ENCODE assay signal across 21 cellular contexts in the genomic region with DNA sequence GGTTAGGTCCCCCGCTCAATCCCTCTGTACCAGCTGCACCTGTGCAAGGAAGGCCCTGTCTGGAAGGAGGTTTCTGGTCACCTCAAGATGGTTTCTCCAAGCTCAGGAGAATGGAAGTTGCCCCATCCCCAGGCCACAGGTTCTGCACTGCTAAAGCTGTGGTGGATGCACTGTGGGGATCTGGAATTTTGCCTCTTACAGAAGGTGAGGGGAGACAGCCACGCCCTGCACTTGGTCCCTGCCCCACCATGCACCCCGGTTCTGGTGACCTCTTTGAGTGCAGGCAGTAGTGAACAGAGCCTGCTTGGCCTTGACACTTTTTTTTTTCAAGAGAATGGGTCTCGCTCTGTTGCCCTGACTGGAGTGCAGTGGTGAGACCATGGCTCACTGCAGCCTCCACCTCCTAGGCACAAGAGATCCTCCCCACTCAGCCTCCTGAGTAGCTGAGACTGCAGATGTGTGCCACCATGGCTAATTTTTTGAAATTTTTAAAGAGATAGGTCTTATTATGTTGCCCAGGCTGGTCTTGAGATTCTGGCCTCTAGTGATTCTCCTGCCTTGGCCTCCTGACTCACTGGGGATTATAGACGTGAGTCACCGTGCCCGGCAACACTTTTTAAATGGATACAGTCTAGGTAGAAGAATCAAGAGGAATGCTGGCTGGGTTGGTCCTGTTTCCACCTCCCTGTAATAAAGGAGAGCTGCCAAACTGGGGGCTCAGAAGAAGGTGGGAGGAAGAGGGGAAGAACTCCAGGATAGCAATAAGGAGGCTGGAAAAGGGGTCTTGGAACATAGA. TPM values are rescaled to one million over a fixed set of nuclear protein-coding genes. Genes with fewer than 3 reads are reported as not detected.
A peak's percentile ranks its signal among the peaks of the same experiment; 100 is the strongest.
DNase-seq lines count a peak whose midpoint lies in the region; ATAC-seq and TF ChIP-seq lines count a peak whose summit lies in the region.
"Had no signal": no experiment of that assay in that cellular context is flagged by ENCODE, and none has a peak within 500 bp of the region (broad histone marks: within the 10 kb centered on the region; RNA-seq: fewer than 3 reads in every experiment).

No MANE protein-coding gene starts in this region.

- H3K4me2 ChIP-seq in mammary epithelial cell (ENCODE audit: insufficient read depth, low read depth, low read length) = peak overlapping the region; percentile 12

- no peaks in the 10 kb centered on the region for H4K20me1 ChIP-seq in mammary epithelial cell (ENCODE audit: insufficient read depth, low read length)

- CTCF ChIA-PET in mammary epithelial cell (lab: Charles Lee; ENCODE audit: low non-redundant PET) = interaction anchor here (0.7 kb wide), 1 partner anchor 41 kb away, joined by 8 read pairs; no protein-coding TSS in a partner anchor

- ATAC-seq in lower lobe of right lung = no peak
- ATAC-seq in left lung = no peak
- ATAC-seq: gastroesophageal sphincter, T-cell, WTC11 had no signal

- BruUV-seq in mammary epithelial cell (replicated peaks; lab: Mats Ljungman, UMichigan) = no TSS peak

- no peaks in the 10 kb centered on the region for H3K9me3 ChIP-seq in MG63
- H3K9me3 ChIP-seq in mammary epithelial cell (replicated peaks; ENCODE audit: insufficient read depth, low read length) = no peaks in the 10 kb centered on the region
- no peaks in the 10 kb centered on the region for H3K9me3 ChIP-seq in lower lobe of right lung
- no peaks in the 10 kb centered on the region for H3K9me3 ChIP-seq in left lung
- no peaks in the 10 kb centered on the region for H3K9me3 ChIP-seq in prostate gland
- H3K9me3 ChIP-seq: gastroesophageal sphincter, spleen, uterus had no signal

- no peak for TF ChIP-seq POLR2A in prostate gland (IDR thresholded peaks at IDR 0.05)

- DNase-seq in EL (peak; percentile 74), MG63 (peak; percentile 81), mammary epithelial cell (peak; percentile 77), lower lobe of right lung (peak; percentile 24), left lung (no peak), CD14-positive monocyte (ENCODE audit: low spot score) (no peak), prostate gland (ENCODE audit: low spot score) (no peak), OCI-M2 (lab: John Stamatoyannopoulos, UW; ENCODE audit: unreplicated experiment) (no peak)
- DNase-seq: activated gamma-delta T cell, AML-193, NCI-H187 treated with DMSO at 0.1 percent for 48 hours, NCI-H510A treated with DMSO at 0.1 percent for 48 hours, OCI-M1, spleen, T-cell, uterus had no signal

- no peak overlapping the region for H2AFZ ChIP-seq in mammary epithelial cell (ENCODE audit: low read depth, low read length)

- no peaks in the 10 kb centered on the region for H3K79me2 ChIP-seq in mammary epithelial cell (ENCODE audit: insufficient read depth, low read length)

- H3K27ac ChIP-seq in mammary epithelial cell (ENCODE audit: insufficient read depth, low read depth, low read length) (no peak overlapping the region), lower lobe of right lung (no peak overlapping the region), left lung (no peak overlapping the region), prostate gland (no peak overlapping the region)
- H3K27ac ChIP-seq: gastroesophageal sphincter, spleen, uterus had no signal

- no peak overlapping the region for H3K9ac ChIP-seq in mammary epithelial cell (ENCODE audit: insufficient read depth, low read length)

- no peak overlapping the region for H3K27ac Mint-ChIP-seq in CD14-positive monocyte
- H3K27ac Mint-ChIP-seq: stimulated activated naive CD8-positive, alpha-beta T cell treated with anti-CD3 and anti-CD28 coated beads, Interleukin-15, Interleukin-2, amounts not matched to agents 100 ng/mL and 50 ng/mL, for 24 hours; T-cell; WTC11 had no signal

- H3K27me3 Mint-ChIP-seq in CD14-positive monocyte (ENCODE audit: low read depth in 3 of 3) = peaks cover 0 to 6% (median 6%) of the 10 kb centered on the region in 3 donors
- H3K27me3 Mint-ChIP-seq: stimulated activated naive CD8-positive, alpha-beta T cell treated with anti-CD3 and anti-CD28 coated beads, Interleukin-15, Interleukin-2, amounts not matched to agents 100 ng/mL and 50 ng/mL, for 24 hours had no signal

- 45% methylated on average over 5 of the region's 7 CpGs for WGBS in mammary epithelial cell (ENCODE audit: low coverage, missing lambda C conversion rate)
- 93% methylated on average over 7 of the region's 7 CpGs for WGBS in prostate gland

- in situ Hi-C loops in mammary epithelial cell (cut with MboI; ENCODE audit: low sequenced_read_pairs in 2 of 2) = no loop called here

- intact Hi-C loops in mammary epithelial cell (cut with micrococcal nuclease) = no loop called here
- intact Hi-C loops in lower lobe of right lung (cut with DNase I) = no loop called here
- intact Hi-C loops in left lung (cut with DNase I) = no loop called here
- intact Hi-C loops in CD14-positive monocyte (cut with micrococcal nuclease) = no loop called here
- intact Hi-C loops in prostate gland (cut with DNase I) = no loop called here

- H3K4me3 ChIP-seq in MG63 = no peak overlapping the region
- H3K4me3 ChIP-seq in mammary epithelial cell (replicated peaks in 1 of 3; ENCODE audit: insufficient read depth in 1 of 3, low read depth in 2 of 3, low read length in 3 of 3) = no peak overlapping the region
- H3K4me3 ChIP-seq in lower lobe of right lung = no peak overlapping the region
- no peak overlapping the region for H3K4me3 ChIP-seq in left lung
- no peak overlapping the region for H3K4me3 ChIP-seq in prostate gland
- H3K4me3 ChIP-seq: gastroesophageal sphincter, spleen, uterus had no signal

- H3K4me3 Mint-ChIP-seq in CD14-positive monocyte = no peak overlapping the region
- H3K4me3 Mint-ChIP-seq: stimulated activated naive CD8-positive, alpha-beta T cell treated with anti-CD3 and anti-CD28 coated beads, Interleukin-15, Interleukin-2, amounts not matched to agents 100 ng/mL and 50 ng/mL, for 24 hours; T-cell; WTC11 had no signal

- peaks cover 8% of the 10 kb centered on the region for H3K4me1 ChIP-seq in mammary epithelial cell (ENCODE audit: insufficient read depth, low read length)
- H3K4me1 ChIP-seq in lower lobe of right lung = no peaks in the 10 kb centered on the region
- no peaks in the 10 kb centered on the region for H3K4me1 ChIP-seq in left lung
- H3K4me1 ChIP-seq in prostate gland (replicated peaks) = no peaks in the 10 kb centered on the region
- H3K4me1 ChIP-seq: gastroesophageal sphincter, uterus had no signal

- TF ChIP-seq CTCF in mammary epithelial cell (conservative IDR thresholded peaks at IDR 0.05 in 1 of 2, IDR thresholded peaks at IDR 0.05 in 1 of 2; ENCODE audit: extremely low read depth in 1 of 2, insufficient read depth in 1 of 2, low read depth in 1 of 2, low read length in 2 of 2) (no peak), lower lobe of right lung (IDR thresholded peaks at IDR 0.05) (no peak), left lung (IDR thresholded peaks at IDR 0.05) (no peak), CD14-positive monocyte (IDR thresholded peaks at IDR 0.05) (no peak), prostate gland (IDR thresholded peaks at IDR 0.05) (no peak)

- H3K36me3 ChIP-seq in MG63 (no peaks in the 10 kb centered on the region), mammary epithelial cell (ENCODE audit: insufficient read depth, low read length) (no peaks in the 10 kb centered on the region), lower lobe of right lung (no peaks in the 10 kb centered on the region), left lung (no peaks in the 10 kb centered on the region), prostate gland (no peaks in the 10 kb centered on the region)
- H3K36me3 ChIP-seq: gastroesophageal sphincter, spleen, uterus had no signal

- peaks cover 35% of the 10 kb centered on the region for H3K4me1 Mint-ChIP-seq in CD14-positive monocyte
- H3K4me1 Mint-ChIP-seq: T-cell had no signal

- H3K27me3 ChIP-seq in MG63 = no peaks in the 10 kb centered on the region
- H3K27me3 ChIP-seq in mammary epithelial cell (ENCODE audit: insufficient read depth, low read length) = no peaks in the 10 kb centered on the region
- no peaks in the 10 kb centered on the region for H3K27me3 ChIP-seq in lower lobe of right lung (ENCODE audit: low read depth)
- no peaks in the 10 kb centered on the region for H3K27me3 ChIP-seq in left lung
- H3K27me3 ChIP-seq in prostate gland (replicated peaks; ENCODE audit: insufficient read depth) = no peaks in the 10 kb centered on the region
- H3K27me3 ChIP-seq: spleen, uterus had no signal

- no peaks in the 10 kb centered on the region for H3K9me3 Mint-ChIP-seq in CD14-positive monocyte
- H3K9me3 Mint-ChIP-seq: stimulated activated naive CD8-positive, alpha-beta T cell treated with anti-CD3 and anti-CD28 coated beads, Interleukin-15, Interleukin-2, amounts not matched to agents 100 ng/mL and 50 ng/mL, for 24 hours had no signal

- peaks cover 0 to 2% of the 10 kb centered on the region in 2 donors for H3K36me3 Mint-ChIP-seq in CD14-positive monocyte
- H3K36me3 Mint-ChIP-seq: T-cell, WTC11 had no signal

- dilution Hi-C loops in mammary epithelial cell (cut with HindIII; ENCODE audit: low sequenced_read_pairs) = no loop called here

RNA-seq across cellular contexts. Expression of a gene that starts 5.8 kb away (rescaled TPM):
- not detected in 2 replicates for total RNA-seq in MG63 (2014; rRNA removed; shearing (Covaris generic); ENCODE audit: low replicate concordance)
- total RNA-seq in mammary epithelial cell (1 to 10 TPM; 1.2 to 1.4 TPM), lower lobe of right lung (0.53 TPM), left lung (1 to 10 TPM in 1 of 2 donors, under 1 TPM in 1; 0.60 to 1.1 TPM), prostate gland (under 1 TPM in 1 of 2 donors, not detected in 1; 0.23 TPM)
- polyA plus RNA-seq in mammary epithelial cell (0.07 TPM), CD14-positive monocyte (not detected)
- not detected for polyA minus RNA-seq in mammary epithelial cell
- total RNA-seq: activated CD8-positive, alpha-beta memory T cell treated with anti-CD3 and anti-CD28 coated beads for 36 hours; osteoblast; T-cell; uterus; WTC11 had no signal

RNA-seq across cellular contexts. Expression of a gene that starts 49.4 kb away (rescaled TPM):
- 19.4 and 19.9 TPM in 2 replicates for total RNA-seq in MG63 (2014; rRNA removed; shearing (Covaris generic); ENCODE audit: low replicate concordance)
- total RNA-seq in mammary epithelial cell = 10 to 100 TPM in 1 of 2 donors, under 1 TPM in 1; 0.83 to 32.7 TPM
- polyA plus RNA-seq in mammary epithelial cell = 15.1 TPM
- 18.2 TPM for polyA minus RNA-seq in mammary epithelial cell
- total RNA-seq in lower lobe of right lung = 1.3 TPM
- total RNA-seq in left lung = 1 to 10 TPM; 1.9 to 5.2 TPM
- polyA plus RNA-seq in CD14-positive monocyte = under 1 TPM; 0.04 to 0.24 TPM
- total RNA-seq in prostate gland = 1 to 10 TPM in 1 of 2 donors, under 1 TPM in 1; 0.23 to 3.1 TPM

Comparison
In these comparisons a context has a peak if more than half of its experiments do, and no peak if none do; other contexts are left out.
1. DNase-seq: peak in EL (single experiment), MG63 (single experiment), mammary epithelial cell (single experiment) and lower lobe of right lung (single experiment); none in left lung (0 of 2), CD14-positive monocyte (single experiment), prostate gland (single experiment) and OCI-M2 (single experiment).